ENCODE assay signal across 28 cellular contexts in genomic region chr18:66439207-66439606, GRCh38.
"Had no signal": no experiment of that assay in that cellular context is flagged by ENCODE, and none has a peak within 500 bp of the region (broad histone marks: within the 10 kb centered on the region; RNA-seq: fewer than 3 reads in every experiment).

No MANE protein-coding gene starts in this region.

- H3K36me3 Mint-ChIP-seq: activated naive CD4-positive, alpha-beta T cell treated with anti-CD3 and anti-CD28 coated beads, Interleukin-2, amount 10 ng/mL, durations not matched to agents 7 days and 5 days; activated naive CD8-positive, alpha-beta T cell treated with anti-CD3 and anti-CD28 coated beads, Interleukin-2, amount 10 ng/mL, durations not matched to agents 7 days and 5 days; naive thymus-derived CD8-positive, alpha-beta T cell had no signal

- H3K4me1 Mint-ChIP-seq: activated B cell treated with CpG ODN at 0.5 μM for 24 hours; activated naive CD4-positive, alpha-beta T cell treated with anti-CD3 and anti-CD28 coated beads, Interleukin-2, amount 10 ng/mL, durations not matched to agents 7 days and 5 days; activated naive CD8-positive, alpha-beta T cell treated with anti-CD3 and anti-CD28 coated beads, Interleukin-2, amount 10 ng/mL, durations not matched to agents 7 days and 5 days; naive thymus-derived CD8-positive, alpha-beta T cell; neural crest cell; T-helper 17 cell had no signal

- H3K27me3 Mint-ChIP-seq: activated B cell treated with CpG ODN at 0.5 μM for 24 hours; activated naive CD4-positive, alpha-beta T cell treated with anti-CD3 and anti-CD28 coated beads, Interleukin-2, amount 10 ng/mL, durations not matched to agents 7 days and 5 days; activated naive CD8-positive, alpha-beta T cell treated with anti-CD3 and anti-CD28 coated beads, Interleukin-2, amount 10 ng/mL, durations not matched to agents 7 days and 5 days; naive thymus-derived CD8-positive, alpha-beta T cell; T-helper 17 cell had no signal

- H3K27ac ChIP-seq: brain microvascular endothelial cell, esophagus muscularis mucosa, foreskin keratinocyte, heart left ventricle, left lung, lower lobe of right lung, parathyroid adenoma, psoas muscle, sigmoid colon, testis, transverse colon had no signal

- H3K4me3 Mint-ChIP-seq: activated B cell treated with CpG ODN at 0.5 μM for 24 hours; activated naive CD4-positive, alpha-beta T cell treated with anti-CD3 and anti-CD28 coated beads, Interleukin-2, amount 10 ng/mL, durations not matched to agents 7 days and 5 days; activated naive CD8-positive, alpha-beta T cell treated with anti-CD3 and anti-CD28 coated beads, Interleukin-2, amount 10 ng/mL, durations not matched to agents 7 days and 5 days; naive thymus-derived CD8-positive, alpha-beta T cell; neural crest cell; T-helper 17 cell had no signal

- H3K4me3 ChIP-seq: esophagus muscularis mucosa, heart left ventricle, left lung, lower lobe of right lung, psoas muscle, sigmoid colon, testis, transverse colon had no signal

- H3K27ac Mint-ChIP-seq: activated B cell treated with CpG ODN at 0.5 μM for 24 hours; activated naive CD4-positive, alpha-beta T cell treated with anti-CD3 and anti-CD28 coated beads, Interleukin-2, amount 10 ng/mL, durations not matched to agents 7 days and 5 days; activated naive CD8-positive, alpha-beta T cell treated with anti-CD3 and anti-CD28 coated beads, Interleukin-2, amount 10 ng/mL, durations not matched to agents 7 days and 5 days; naive thymus-derived CD8-positive, alpha-beta T cell; T-helper 17 cell had no signal

- H3K36me3 ChIP-seq: brain microvascular endothelial cell, esophagus muscularis mucosa, heart left ventricle, left lung, lower lobe of right lung, sigmoid colon, transverse colon had no signal

- ATAC-seq: foreskin keratinocyte; left lung; naive thymus-derived CD8-positive, alpha-beta T cell; psoas muscle; stimulated activated naive CD8-positive, alpha-beta T cell treated with anti-CD3 and anti-CD28 coated beads, Interleukin-15, Interleukin-2, amounts not matched to agents 100 U/mL and 50 U/mL, for 24 hours; T-helper 17 cell had no signal

- H3K9me3 Mint-ChIP-seq: activated naive CD4-positive, alpha-beta T cell treated with anti-CD3 and anti-CD28 coated beads, Interleukin-2, amount 10 ng/mL, durations not matched to agents 7 days and 5 days; activated naive CD8-positive, alpha-beta T cell treated with anti-CD3 and anti-CD28 coated beads, Interleukin-2, amount 10 ng/mL, durations not matched to agents 7 days and 5 days; neural crest cell had no signal

- DNase-seq: activated B cell treated with CpG ODN at 0.5 μM for 24 hours; activated CD4-positive, alpha-beta T cell treated with anti-CD3 and anti-CD28 coated beads, Interleukin-2, amount 50 U/mL, for 4 hours; activated CD8-positive, alpha-beta memory T cell treated with anti-CD3 and anti-CD28 coated beads for 24 hours; activated effector memory CD4-positive, alpha-beta T cell treated with Interleukin-2 at 50 U/mL for 16 hours; activated naive CD4-positive, alpha-beta T cell treated with anti-CD3 and anti-CD28 coated beads, Interleukin-2, amount 10 ng/mL, durations not matched to agents 7 days and 5 days; activated naive CD8-positive, alpha-beta T cell treated with anti-CD3 and anti-CD28 coated beads, Interleukin-2, amount 10 ng/mL, durations not matched to agents 7 days and 5 days; brain microvascular endothelial cell; cortex of kidney; foreskin keratinocyte; kidney glomerular epithelial cell; lower lobe of right lung; mesenchymal stem cell; naive thymus-derived CD8-positive, alpha-beta T cell; occipital lobe; sigmoid colon; small intestine; stimulated activated CD4-positive, alpha-beta T cell treated with anti-CD3 and anti-CD28 coated beads, Interleukin-1b, Interleukin-23, amount 100 ng/mL, for 48 hours; stimulated activated naive CD8-positive, alpha-beta T cell treated with anti-CD3 and anti-CD28 coated beads, Interleukin-15, Interleukin-2, amounts not matched to agents 100 U/mL and 50 U/mL, for 24 hours; T-helper 17 cell; T1000; testis; transverse colon had no signal

- H3K4me1 ChIP-seq: esophagus muscularis mucosa, foreskin keratinocyte, heart left ventricle, left lung, lower lobe of right lung, parathyroid adenoma, psoas muscle, sigmoid colon, testis, transverse colon had no signal

- H3K9ac ChIP-seq: parathyroid adenoma had no signal

- H3K27me3 ChIP-seq: brain microvascular endothelial cell, esophagus muscularis mucosa, foreskin keratinocyte, heart left ventricle, left lung, sigmoid colon, testis, transverse colon had no signal

- H3K9me3 ChIP-seq: esophagus muscularis mucosa, left lung, lower lobe of right lung, psoas muscle, sigmoid colon, testis, transverse colon had no signal
